ENCODE assay signal across 8 cellular contexts in the genomic region with DNA sequence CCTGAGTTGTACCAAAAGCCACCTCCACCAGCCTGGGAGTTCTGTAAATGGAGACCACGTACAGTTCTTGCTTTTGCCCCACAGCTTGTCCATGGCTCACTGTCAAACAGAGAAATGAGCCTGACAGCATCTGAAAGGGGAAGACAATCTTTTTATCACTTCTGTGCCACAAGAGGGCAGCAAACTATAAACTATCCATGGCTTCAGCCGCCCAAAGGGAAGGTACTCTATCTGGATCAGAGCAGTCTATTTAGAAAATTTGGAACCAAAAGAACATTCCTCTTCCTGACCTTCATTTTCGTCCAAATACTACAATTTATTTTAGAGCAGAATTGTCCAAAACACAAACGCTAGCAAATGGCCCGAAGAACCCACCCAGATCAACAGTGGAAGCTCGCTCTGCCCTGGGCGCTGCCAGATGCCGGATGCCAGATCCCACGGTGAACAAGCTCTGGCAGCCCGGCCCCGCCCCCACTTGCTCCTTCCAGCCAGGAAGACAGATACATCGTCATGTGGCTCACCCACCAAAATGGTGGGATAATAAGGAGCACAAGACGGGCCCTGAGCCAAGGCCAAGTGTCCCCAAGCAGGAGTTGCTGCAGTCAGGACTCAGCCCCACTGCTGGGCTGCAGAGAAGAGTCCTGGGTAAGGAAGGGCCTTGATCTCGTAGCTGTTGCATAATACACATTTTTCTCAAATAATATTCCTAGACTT. TPM values are rescaled to one million over a fixed set of nuclear protein-coding genes. Genes with fewer than 3 reads are reported as not detected.
DNase-seq lines count a peak whose midpoint lies in the region; ATAC-seq and TF ChIP-seq lines count a peak whose summit lies in the region.

No MANE protein-coding gene starts in this region.

- WGBS in esophagus muscularis mucosa, result 2% methylated on average over 14 of the region's 14 CpGs

- H3K36me3 Mint-ChIP-seq in activated T-cell treated with anti-CD3 and anti-CD28 coated beads, Interleukin-2, amount 50 U/mL, for 24 hours (ENCODE audit: low read depth), result no peaks in the 10 kb centered on the region

- H3K9me3 Mint-ChIP-seq in activated T-cell treated with anti-CD3 and anti-CD28 coated beads, Interleukin-2, amount 50 U/mL, for 24 hours, result no peaks in the 10 kb centered on the region

- no peak for TF ChIP-seq EP300 in esophagus muscularis mucosa (IDR thresholded peaks at IDR 0.05)

- no peak for ATAC-seq in GM19328 (IDR thresholded peaks at IDR 0.05; ENCODE audit: unreplicated experiment)

- H3K27me3 Mint-ChIP-seq in activated T-cell treated with anti-CD3 and anti-CD28 coated beads, Interleukin-2, amount 50 U/mL, for 24 hours, result no peaks in the 10 kb centered on the region

- peaks cover 32% of the 10 kb centered on the region for H3K4me1 ChIP-seq in HUES6 (ENCODE audit: control insufficient read depth, insufficient read depth, low read length)
- H3K4me1 ChIP-seq in esophagus muscularis mucosa, result peaks cover 35 to 57% (median 56%) of the 10 kb centered on the region in 4 donors
- peaks cover 8 to 47% (median 41%) of the 10 kb centered on the region in 5 donors for H3K4me1 ChIP-seq in subcutaneous abdominal adipose tissue (ENCODE audit: control insufficient read depth in 5 of 5, insufficient read depth in 5 of 5, low read length in 5 of 5)

- DNase-seq in D341Med (ENCODE audit: low spot score), result peak; percentile 75
- DNase-seq in NOMO-1 (lab: John Stamatoyannopoulos, UW; ENCODE audit: unreplicated experiment in 2 of 2), result peak; percentile 38 to 90
- DNase-seq in activated T-cell treated with anti-CD3 and anti-CD28 coated beads, Interleukin-2, amount 50 U/mL, for 24 hours, result peak; percentile 43
- no peak for DNase-seq in esophagus muscularis mucosa (ENCODE audit: extremely low spot score)
- DNase-seq in midbrain (lab: John Stamatoyannopoulos, UW), result peak; percentile 84

- TF ChIP-seq POLR2A in esophagus muscularis mucosa (IDR thresholded peaks at IDR 0.05; ENCODE audit: low read depth), result no peak

- H3K9me3 ChIP-seq in HUES6 (ENCODE audit: control insufficient read depth, insufficient read depth, low read depth, low read length), result no peaks in the 10 kb centered on the region
- no peaks in the 10 kb centered on the region for H3K9me3 ChIP-seq in esophagus muscularis mucosa
- H3K9me3 ChIP-seq in subcutaneous abdominal adipose tissue (ENCODE audit: control insufficient read depth in 5 of 5, low read length in 5 of 5), result no peaks in the 10 kb centered on the region

- H3K4me1 Mint-ChIP-seq in activated T-cell treated with anti-CD3 and anti-CD28 coated beads, Interleukin-2, amount 50 U/mL, for 24 hours (ENCODE audit: low read depth), result peaks cover 10% of the 10 kb centered on the region

- H3K4me3 ChIP-seq in HUES6 (ENCODE audit: low read depth, low read length), result peak overlapping the region; percentile 38
- H3K4me3 ChIP-seq in esophagus muscularis mucosa, result peak overlapping the region; percentile 45 to 60 (median 48)
- peak overlapping the region; percentile 44 to 65 (median 48) for H3K4me3 ChIP-seq in subcutaneous abdominal adipose tissue (ENCODE audit: low read depth in 1 of 5, low read length in 5 of 5)

- H3K27me3 ChIP-seq in HUES6 (ENCODE audit: control insufficient read depth, insufficient read depth, low read length), result no peaks in the 10 kb centered on the region
- no peaks in the 10 kb centered on the region for H3K27me3 ChIP-seq in esophagus muscularis mucosa
- no peaks in the 10 kb centered on the region for H3K27me3 ChIP-seq in subcutaneous abdominal adipose tissue (ENCODE audit: control insufficient read depth in 5 of 5, insufficient read depth in 4 of 5, low read length in 5 of 5)

- no peak overlapping the region for H3K27ac ChIP-seq in HUES6 (ENCODE audit: low read depth, low read length)
- peak overlapping the region; percentile 74 to 81 (median 79) for H3K27ac ChIP-seq in esophagus muscularis mucosa (replicated peaks in 1 of 4)
- peak overlapping the region; percentile 85 for H3K27ac ChIP-seq in subcutaneous abdominal adipose tissue (ENCODE audit: low read depth, low read length)

- H3K36me3 ChIP-seq in HUES6 (ENCODE audit: control insufficient read depth, insufficient read depth, low read length), result no peaks in the 10 kb centered on the region
- H3K36me3 ChIP-seq in esophagus muscularis mucosa, result no peaks in the 10 kb centered on the region
- H3K36me3 ChIP-seq in subcutaneous abdominal adipose tissue (ENCODE audit: control insufficient read depth in 5 of 5, insufficient read depth in 5 of 5, low read length in 5 of 5), result peaks cover 0 to 8% (median 0%) of the 10 kb centered on the region in 5 donors

- TF ChIP-seq CTCF in esophagus muscularis mucosa (IDR thresholded peaks at IDR 0.05), result peak; percentile 67 to 75 (median 74)

- H3K4me3 Mint-ChIP-seq in activated T-cell treated with anti-CD3 and anti-CD28 coated beads, Interleukin-2, amount 50 U/mL, for 24 hours, result no peak overlapping the region

- intact Hi-C loops in esophagus muscularis mucosa (cut with DNase I), result loop anchor here (5.0 kb wide), 1 partner anchor 147 kb away; no protein-coding TSS in a partner anchor

- H3K9ac ChIP-seq in HUES6 (ENCODE audit: low read length) (no peak overlapping the region), subcutaneous abdominal adipose tissue (ENCODE audit: low read length in 5 of 5) (peak overlapping the region in 2 of 5 donors; percentile 49 to 51)

- H3K27ac Mint-ChIP-seq in activated T-cell treated with anti-CD3 and anti-CD28 coated beads, Interleukin-2, amount 50 U/mL, for 24 hours, result peak overlapping the region; percentile 48

RNA-seq across cellular contexts. Expression of a gene that starts 23.9 kb away (rescaled TPM):
- 1 to 10 TPM in 1 of 4 donors, not detected in 3; 3.0 TPM for total RNA-seq in esophagus muscularis mucosa

RNA-seq across cellular contexts. Expression of a gene that starts 57.7 kb away (rescaled TPM):
- total RNA-seq in esophagus muscularis mucosa, result 10 to 100 TPM in 1 of 4 donors, 1 to 10 TPM in 3; 2.1 to 11.6 (median 6.7) TPM
